ENCODE assay signal across 4 cellular contexts in genomic region chr5:20988933-20989332, GRCh38.
DNase-seq lines count a peak whose midpoint lies in the region; ATAC-seq, FAIRE-seq and TF ChIP-seq lines count a peak whose summit lies in the region.
"Not testable (repeated sequence)": the region's sequence is repeated elsewhere in the genome, so short reads cannot be mapped to it uniquely, and the experiment has no call there.

No MANE protein-coding gene starts in this region.

- WGBS in K562 (ENCODE audit: insufficient coverage, low coverage, missing lambda C conversion rate): 0% methylated on average over 2 of the region's 2 CpGs
- WGBS in endodermal cell (ENCODE audit: insufficient coverage in 1 of 2, insufficient read length in 1 of 2), 2 experiments: 50 to 80% methylated on average over 1 to 2 of the region's 2 CpGs

- TF ChIP-seq EP300 in K562 (IDR thresholded peaks at IDR 0.05; ENCODE audit: low read length): not testable (repeated sequence)

- H3K4me1 ChIP-seq in K562 (replicated peaks in 1 of 2; ENCODE audit: control insufficient read depth in 2 of 2, insufficient read depth in 2 of 2, low read length in 2 of 2); endodermal cell (ENCODE audit: control insufficient read depth, insufficient read depth, low read length): not testable (repeated sequence)

- H3K9me3 Mint-ChIP-seq in endodermal cell: peaks cover 47% of the 10 kb centered on the region

- H3K9ac ChIP-seq in K562 (ENCODE audit: insufficient read depth in 1 of 2, low read depth in 2 of 2, low read length in 2 of 2); endodermal cell (ENCODE audit: extremely low read depth, low read length, poor library complexity, severe bottlenecking): not testable (repeated sequence)

- TF ChIP-seq CTCF in K562 (IDR thresholded peaks at IDR 0.05 in 2 of 3, conservative IDR thresholded peaks at IDR 0.05 in 1 of 3; ENCODE audit: insufficient read depth in 2 of 3, low read depth in 1 of 3, low read length in 3 of 3); endodermal cell (conservative IDR thresholded peaks at IDR 0.05): not testable (repeated sequence)

- not testable (repeated sequence) for TF ChIP-seq RAD21 in K562 (CRISPR knock-in tag; conservative IDR thresholded peaks at IDR 0.05 in 1 of 2, IDR thresholded peaks at IDR 0.05 in 1 of 2)

- CTCF ChIA-PET in K562 (lab: Yijun Ruan, JAX; ENCODE audit: low intra/inter-chr PET ratio): not testable (repeated sequence)

- in situ Hi-C loops in K562 (cut with MboI): not testable (repeated sequence)

- H3K36me3 ChIP-seq in K562 (ENCODE audit: control insufficient read depth, insufficient read depth, low read length); endodermal cell (ENCODE audit: control insufficient read depth, insufficient read depth, low read length): not testable (repeated sequence)

- H3K4me1 Mint-ChIP-seq in endodermal cell: peaks cover 25% of the 10 kb centered on the region

- BruUV-seq in K562 (replicated peaks; lab: Mats Ljungman, UMichigan): not testable (repeated sequence)

- peaks cover 20% of the 10 kb centered on the region for H3K36me3 Mint-ChIP-seq in endodermal cell (ENCODE audit: low read depth)

- not testable (repeated sequence) for H3K27me3 Mint-ChIP-seq in endodermal cell (ENCODE audit: insufficient read depth)

- not testable (repeated sequence) for FAIRE-seq in K562 (lab: Jason Lieb, UNC)

- not testable (repeated sequence) for H3K27ac Mint-ChIP-seq in endodermal cell

- H2AFZ ChIP-seq in K562 (ENCODE audit: low read depth, low read length): not testable (repeated sequence)

- ATAC-seq in K562: not testable (repeated sequence)

- DNase-seq in DMS53 (lab: John Stamatoyannopoulos, UW) (peak; percentile 5), NCI-H69 (lab: John Stamatoyannopoulos, UW) (peak; percentile 13)
- DNase-seq in K562 (ENCODE audit: extremely low read depth in 1 of 4, low spot score in 3 of 4); endodermal cell: not testable (repeated sequence)

- not testable (repeated sequence) for H3K9me1 ChIP-seq in K562 (ENCODE audit: control insufficient read depth, insufficient read depth, low read length)

- not testable (repeated sequence) for H3K27ac ChIP-seq in K562 (ENCODE audit: extremely low read depth, low read depth, low read length); endodermal cell (ENCODE audit: low read depth, low read length)

- not testable (repeated sequence) for H3K79me2 ChIP-seq in K562 (ENCODE audit: control insufficient read depth, insufficient read depth, low read length)

- not testable (repeated sequence) for H3K4me3 ChIP-seq in K562
- peak overlapping the region; percentile 59 for H3K4me3 ChIP-seq in endodermal cell (ENCODE audit: low read length)

- not testable (repeated sequence) for H3K4me2 ChIP-seq in K562 (ENCODE audit: insufficient read depth, low read length)

- POLR2A ChIA-PET in K562 (lab: Yijun Ruan, JAX): not testable (repeated sequence)

- not testable (repeated sequence) for H3K27me3 ChIP-seq in K562 (ENCODE audit: control insufficient read depth in 2 of 2, insufficient read depth in 2 of 2, low read length in 2 of 2); endodermal cell (ENCODE audit: control insufficient read depth, insufficient read depth, low read length, poor library complexity, severe bottlenecking)

- not testable (repeated sequence) for H3K9me3 ChIP-seq in K562 (replicated peaks; ENCODE audit: control insufficient read depth, insufficient read depth, low read depth, low read length)
- H3K9me3 ChIP-seq in endodermal cell (ENCODE audit: control insufficient read depth, low read length): peaks cover 45% of the 10 kb centered on the region

- intact Hi-C loops in K562 (cut with micrococcal nuclease): not testable (repeated sequence)

- TF ChIP-seq POLR2A in K562 (conservative IDR thresholded peaks at IDR 0.05): not testable (repeated sequence)

- H4K20me1 ChIP-seq in K562 (replicated peaks; ENCODE audit: control insufficient read depth, insufficient read depth, low read length): not testable (repeated sequence)

- not testable (repeated sequence) for H3K4me3 Mint-ChIP-seq in endodermal cell

TF ChIP-seq in K562, 482 proteins besides CTCF, POLR2A, EP300 and RAD21:
- peak; percentile 91 for TF ChIP-seq ZNF324 (CRISPR knock-in tag; IDR thresholded peaks at IDR 0.05)
